Comparison of ENCODE assay signal across 5 cellular contexts in genomic region chr7:143402233-143402632, GRCh38. TPM values are rescaled to one million over a fixed set of nuclear protein-coding genes. Genes with fewer than 3 reads are reported as not detected.
"Had no signal": no experiment of that assay in that cellular context is flagged by ENCODE, and none has a peak within 500 bp of the region (broad histone marks: within the 10 kb centered on the region; RNA-seq: fewer than 3 reads in every experiment).

No MANE protein-coding gene starts in this region.

RNA-seq across cellular contexts. Expression of gene EPHA1, which starts 6.4 kb away (rescaled TPM):
- total RNA-seq: SJSA1 had no signal

RNA-seq across cellular contexts. Expression of gene TAS2R60, which starts 41.0 kb away (rescaled TPM):
- total RNA-seq: K562, M059J, Right ventricle myocardium superior, SJSA1 had no signal
- polyA plus RNA-seq: IgD-negative memory B cell had no signal
